In genomic region chr11:117442869-117443239, GRCh38 we compare ENCODE assay signal across 28 cellular contexts.
"Had no signal": no experiment of that assay in that cellular context is flagged by ENCODE, and none has a peak within 500 bp of the region (broad histone marks: within the 10 kb centered on the region; RNA-seq: fewer than 3 reads in every experiment).

No MANE protein-coding gene starts in this region.

- DNase-seq: activated CD4-positive, alpha-beta T cell treated with anti-CD3 and anti-CD28 coated beads, Interleukin-2, amount 10 ng/mL, durations not matched to agents 24 days and 14 days; activated CD4-positive, CD25-positive, alpha-beta regulatory T cell treated with anti-CD3 and anti-CD28 coated beads, Interleukin-2, amount 50 U/mL, for 72 hours; activated CD8-positive, alpha-beta memory T cell treated with anti-CD3 and anti-CD28 coated beads, Interleukin-2, amount 50 U/mL, for 48 hours; activated gamma-delta T cell; activated T-cell treated with anti-CD3 and anti-CD28 coated beads, Interleukin-2, amount 50 U/mL, for 24 hours; cerebellar nuclear complex; effector memory CD4-positive, alpha-beta T cell; kidney glomerular epithelial cell; stimulated activated CD4-positive, alpha-beta T cell treated with anti-CD3 and anti-CD28 coated beads, Interleukin-4, amount 100 ng/mL, for 4 hours; stimulated activated naive B cell treated with anti-CD40 and anti-IgM and Interleukin-4, amounts not matched to agents 10 μg/mL and 1 μg/mL and 100 μg/mL, for 72 hours had no signal

- H3K4me3 ChIP-seq: adrenal gland, ascending aorta, cardiac muscle cell, dorsolateral prefrontal cortex, left ventricle myocardium inferior, mucosa of descending colon, ovary, prostate gland, sigmoid colon, stomach, tibial artery had no signal

- H3K27ac ChIP-seq: adrenal gland, ascending aorta, cardiac muscle cell, coronary artery, left ventricle myocardium inferior, neutrophil, ovary, prostate gland, sigmoid colon, stomach, tibial artery had no signal

- H3K9me3 ChIP-seq: adrenal gland, ascending aorta, left ventricle myocardium inferior, mucosa of descending colon, neutrophil, ovary, prostate gland, sigmoid colon, stomach, tibial artery had no signal

- H3K9me3 Mint-ChIP-seq: activated CD4-positive, alpha-beta memory T cell treated with anti-CD3 and anti-CD28 coated beads for 36 hours; activated T-cell treated with anti-CD3 and anti-CD28 coated beads, Interleukin-2, amount 50 U/mL, for 24 hours; natural killer cell treated with Interleukin-12 subunit alpha and Interleukin-12 subunit beta and Interleukin-15 and Interleukin-18, amount 100 ng/mL, for 72 hours had no signal

- FAIRE-seq: frontal cortex, small intestine had no signal

- H3K27me3 ChIP-seq: ascending aorta, dorsolateral prefrontal cortex, ovary, sigmoid colon had no signal

- H3K27ac Mint-ChIP-seq: activated CD4-positive, alpha-beta memory T cell treated with anti-CD3 and anti-CD28 coated beads for 36 hours; activated CD4-positive, alpha-beta T cell treated with anti-CD3 and anti-CD28 coated beads, Interleukin-2, amount 10 ng/mL, durations not matched to agents 24 days and 14 days; activated naive CD8-positive, alpha-beta T cell; activated T-cell treated with anti-CD3 and anti-CD28 coated beads, Interleukin-2, amount 50 U/mL, for 24 hours; natural killer cell treated with Interleukin-12 subunit alpha and Interleukin-12 subunit beta and Interleukin-15 and Interleukin-18, amount 100 ng/mL, for 72 hours; stimulated activated naive B cell treated with anti-CD40 and anti-IgM and Interleukin-4, amounts not matched to agents 10 μg/mL and 1 μg/mL and 100 μg/mL, for 72 hours had no signal

- H3K36me3 ChIP-seq: adrenal gland, ascending aorta, cardiac muscle cell, left ventricle myocardium inferior, neutrophil, ovary, prostate gland, sigmoid colon, stomach, tibial artery had no signal

- H3K36me3 Mint-ChIP-seq: activated CD4-positive, alpha-beta memory T cell treated with anti-CD3 and anti-CD28 coated beads for 36 hours; activated naive CD8-positive, alpha-beta T cell; natural killer cell treated with Interleukin-12 subunit alpha and Interleukin-12 subunit beta and Interleukin-15 and Interleukin-18, amount 100 ng/mL, for 72 hours had no signal

- H3K4me3 Mint-ChIP-seq: activated CD4-positive, alpha-beta memory T cell treated with anti-CD3 and anti-CD28 coated beads for 36 hours; activated CD4-positive, alpha-beta T cell treated with anti-CD3 and anti-CD28 coated beads, Interleukin-2, amount 10 ng/mL, durations not matched to agents 24 days and 14 days; activated naive CD8-positive, alpha-beta T cell; activated T-cell treated with anti-CD3 and anti-CD28 coated beads, Interleukin-2, amount 50 U/mL, for 24 hours; natural killer cell treated with Interleukin-12 subunit alpha and Interleukin-12 subunit beta and Interleukin-15 and Interleukin-18, amount 100 ng/mL, for 72 hours; stimulated activated naive B cell treated with anti-CD40 and anti-IgM and Interleukin-4, amounts not matched to agents 10 μg/mL and 1 μg/mL and 100 μg/mL, for 72 hours had no signal

- H3K4me1 Mint-ChIP-seq: activated CD4-positive, alpha-beta T cell treated with anti-CD3 and anti-CD28 coated beads, Interleukin-2, amount 10 ng/mL, durations not matched to agents 24 days and 14 days; stimulated activated naive B cell treated with anti-CD40 and anti-IgM and Interleukin-4, amounts not matched to agents 10 μg/mL and 1 μg/mL and 100 μg/mL, for 72 hours had no signal

- H3K4me1 ChIP-seq: ascending aorta, left ventricle myocardium inferior, prostate gland had no signal
